Comparison of ENCODE assay signal across 27 cellular contexts in genomic region chr12:58776144-58776543, GRCh38.
"Had no signal": no experiment of that assay in that cellular context is flagged by ENCODE, and none has a peak within 500 bp of the region (broad histone marks: within the 10 kb centered on the region; RNA-seq: fewer than 3 reads in every experiment).

No MANE protein-coding gene starts in this region.

- H3K9ac ChIP-seq: parathyroid adenoma had no signal

- H3K27me3 ChIP-seq: left lung, right lobe of liver, stomach, testis, thyroid gland, transverse colon, upper lobe of left lung, vagina had no signal

- H3K4me3 ChIP-seq: left lung, lower lobe of right lung, psoas muscle, right lobe of liver, skin epidermis, stomach, testis, thyroid gland, transverse colon, upper lobe of left lung, vagina had no signal

- H3K27ac ChIP-seq: left lung, lower lobe of right lung, parathyroid adenoma, psoas muscle, right lobe of liver, skin epidermis, stomach, thyroid gland, transverse colon, upper lobe of left lung, vagina had no signal

- H3K4me1 Mint-ChIP-seq: mesothelial cell of epicardium; naive thymus-derived CD8-positive, alpha-beta T cell; neural crest cell; stimulated activated naive B cell treated with anti-CD40 and anti-IgM and Interleukin-4, amounts not matched to agents 10 μg/mL and 1 μg/mL and 100 μg/mL, for 72 hours had no signal

- DNase-seq: hippocampal formation; kidney glomerular epithelial cell; left colon; left lung; lower lobe of right lung; mesendoderm; naive thymus-derived CD8-positive, alpha-beta T cell; nucleus accumbens; psoas muscle; right lobe of liver; stimulated activated CD4-positive, alpha-beta T cell treated with anti-CD3 and anti-CD28 coated beads, Interleukin-12 subunit alpha, Interleukin-12 subunit beta, amount 100 ng/mL, for 4 hours; stimulated activated CD4-positive, alpha-beta T cell treated with anti-CD3 and anti-CD28 coated beads, Interleukin-15, amount 100 ng/mL, for 24 hours; stimulated activated CD4-positive, alpha-beta T cell treated with anti-CD3 and anti-CD28 coated beads, Interleukin-2, amount 100 ng/mL, for 24 hours; stimulated activated CD4-positive, alpha-beta T cell treated with anti-CD3 and anti-CD28 coated beads, Interleukin-4, amount 100 ng/mL, for 1 hour; stimulated activated naive B cell treated with anti-CD40 and anti-IgM and Interleukin-4, amounts not matched to agents 10 μg/mL and 1 μg/mL and 100 μg/mL, for 72 hours; stimulated activated naive CD8-positive, alpha-beta T cell treated with anti-CD3 and anti-CD28 coated beads, Interleukin-15, Interleukin-2, amounts not matched to agents 100 U/mL and 50 U/mL, for 24 hours; stomach; testis; thyroid gland; transverse colon; upper lobe of left lung had no signal

- H3K4me1 ChIP-seq: left lung, lower lobe of right lung, parathyroid adenoma, psoas muscle, right lobe of liver, testis, thyroid gland, transverse colon, upper lobe of left lung, vagina had no signal

- H3K79me2 ChIP-seq: parathyroid adenoma had no signal

- H3K4me3 Mint-ChIP-seq: mesothelial cell of epicardium; naive thymus-derived CD8-positive, alpha-beta T cell; nephron; neural crest cell; stimulated activated naive B cell treated with anti-CD40 and anti-IgM and Interleukin-4, amounts not matched to agents 10 μg/mL and 1 μg/mL and 100 μg/mL, for 72 hours had no signal

- H3K36me3 ChIP-seq: left lung, lower lobe of right lung, right lobe of liver, stomach, thyroid gland, transverse colon, upper lobe of left lung, vagina had no signal

- H3K27me3 Mint-ChIP-seq: naive thymus-derived CD8-positive, alpha-beta T cell; stimulated activated naive B cell treated with anti-CD40 and anti-IgM and Interleukin-4, amounts not matched to agents 10 μg/mL and 1 μg/mL and 100 μg/mL, for 72 hours had no signal

- H3K27ac Mint-ChIP-seq: mesothelial cell of epicardium; naive thymus-derived CD8-positive, alpha-beta T cell; stimulated activated naive B cell treated with anti-CD40 and anti-IgM and Interleukin-4, amounts not matched to agents 10 μg/mL and 1 μg/mL and 100 μg/mL, for 72 hours had no signal

- ATAC-seq: left lung; lower lobe of right lung; naive thymus-derived CD8-positive, alpha-beta T cell; psoas muscle; right lobe of liver; stimulated activated naive B cell treated with anti-CD40 and anti-IgM and Interleukin-4, amounts not matched to agents 10 μg/mL and 1 μg/mL and 100 μg/mL, for 72 hours; stimulated activated naive CD8-positive, alpha-beta T cell treated with anti-CD3 and anti-CD28 coated beads, Interleukin-15, Interleukin-2, amounts not matched to agents 100 U/mL and 50 U/mL, for 24 hours had no signal

- H3K9me3 ChIP-seq: lower lobe of right lung, psoas muscle, right lobe of liver, stomach, testis, thyroid gland, transverse colon, upper lobe of left lung, vagina had no signal

- H2AFZ ChIP-seq: parathyroid adenoma had no signal

- H3K36me3 Mint-ChIP-seq: mesothelial cell of epicardium; naive thymus-derived CD8-positive, alpha-beta T cell; stimulated activated naive B cell treated with anti-CD40 and anti-IgM and Interleukin-4, amounts not matched to agents 10 μg/mL and 1 μg/mL and 100 μg/mL, for 72 hours had no signal
